ENCODE assay signal across 1 cellular context in the genomic region with DNA sequence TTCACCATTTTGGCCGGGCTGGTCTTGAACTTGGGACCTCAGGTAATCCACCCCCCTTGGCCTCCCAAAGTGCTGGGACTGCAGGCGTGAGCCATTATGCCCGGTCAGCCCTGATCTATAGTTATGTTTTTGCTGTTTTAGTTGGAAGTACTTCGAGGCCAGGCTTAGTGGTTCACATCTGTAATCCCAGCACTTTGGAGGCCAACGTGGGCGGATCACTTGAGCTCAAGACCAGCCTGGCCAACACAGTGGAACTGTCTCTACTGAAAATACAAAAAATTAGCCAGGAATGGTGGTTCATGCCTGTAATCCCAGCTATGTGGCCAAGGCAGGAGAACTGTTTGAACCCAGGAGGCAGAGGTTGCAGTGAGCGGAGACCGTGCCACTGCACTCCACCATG.
TF ChIP-seq lines count a peak whose summit lies in the region.

No MANE protein-coding gene starts in this region.

TF ChIP-seq in endothelial cell of umbilical vein, 7 proteins besides CTCF, POLR2A, EP300 and RAD21:
- TF ChIP-seq JUN (IDR thresholded peaks at IDR 0.05; ENCODE audit: borderline replicate concordance, insufficient read depth, insufficient read length, low read depth) = no peak
- no peak for TF ChIP-seq MYC (IDR thresholded peaks at IDR 0.05; ENCODE audit: low read depth, low read length)
- TF ChIP-seq FOS (IDR thresholded peaks at IDR 0.05; ENCODE audit: borderline replicate concordance, insufficient read depth, low read length) = no peak
- no peak for TF ChIP-seq POLR2AphosphoS5 (IDR thresholded peaks at IDR 0.05; ENCODE audit: insufficient read depth, low read depth, low read length)
- no peak for TF ChIP-seq GATA2 (IDR thresholded peaks at IDR 0.05; ENCODE audit: insufficient read depth, insufficient read length, low read depth, low read length)
- TF ChIP-seq, protein P1, sequence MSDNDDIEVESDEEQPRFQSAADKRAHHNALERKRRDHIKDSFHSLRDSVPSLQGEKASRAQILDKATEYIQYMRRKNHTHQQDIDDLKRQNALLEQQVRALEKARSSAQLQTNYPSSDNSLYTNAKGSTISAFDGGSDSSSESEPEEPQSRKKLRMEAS (IDR thresholded peaks at IDR 0.05; ENCODE audit: insufficient read depth, insufficient read length) = no peak
- TF ChIP-seq EZH2 (IDR thresholded peaks at IDR 0.05; ENCODE audit: borderline replicate concordance, low read depth, low read length, severe bottlenecking) = no peak
